Comparison of ENCODE assay signal across 11 cellular contexts in the genomic region with DNA sequence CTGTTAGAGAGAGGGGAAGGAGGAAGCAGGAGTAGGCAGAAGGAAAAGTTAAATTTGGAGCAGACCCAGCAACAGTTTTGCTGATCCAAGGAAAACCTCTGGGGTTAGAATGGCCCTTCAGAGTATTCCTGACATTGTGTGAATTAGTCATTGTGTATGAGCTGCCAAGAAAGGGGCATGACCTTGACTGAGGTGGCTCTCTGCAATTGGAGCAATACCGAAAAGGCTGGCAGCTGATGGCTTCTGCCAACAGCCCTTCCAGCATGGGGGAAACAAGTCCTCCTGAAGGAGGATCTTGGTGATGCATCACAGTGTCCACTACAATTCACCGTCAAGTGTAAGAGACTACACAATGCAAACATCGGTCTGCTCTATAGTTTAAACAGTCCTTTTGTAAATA. TPM values are rescaled to one million over a fixed set of nuclear protein-coding genes. Genes with fewer than 3 reads are reported as not detected.
DNase-seq lines count a peak whose midpoint lies in the region; ATAC-seq and TF ChIP-seq lines count a peak whose summit lies in the region.
"Had no signal": no experiment of that assay in that cellular context is flagged by ENCODE, and none has a peak within 500 bp of the region (broad histone marks: within the 10 kb centered on the region; RNA-seq: fewer than 3 reads in every experiment).

No MANE protein-coding gene starts in this region.

- no peaks in the 10 kb centered on the region for H3K27me3 ChIP-seq in lung (ENCODE audit: control insufficient read depth, insufficient read depth)

- H3K4me3 ChIP-seq in cardiac fibroblast (replicated peaks in 1 of 2; ENCODE audit: low read depth in 2 of 2, low read length in 2 of 2) (no peak overlapping the region), lung (no peak overlapping the region)

- ATAC-seq in lung (ENCODE audit: insufficient read depth, low FRiP score) (peak; percentile 73), HG03521 (IDR thresholded peaks at IDR 0.05; ENCODE audit: unreplicated experiment) (no peak)
- ATAC-seq: sciatic nerve had no signal

- TF ChIP-seq CTCF in cardiac fibroblast (IDR thresholded peaks at IDR 0.05; ENCODE audit: low read depth, low read length) (no peak), lung (IDR thresholded peaks at IDR 0.05; ENCODE audit: control extremely low read depth, extremely low read depth) (no peak)

- no peaks in the 10 kb centered on the region for H3K4me1 ChIP-seq in lung (ENCODE audit: control insufficient read depth in 2 of 2, insufficient read depth in 2 of 2, low read length in 2 of 2)

- whole genome bisulfite sequencing in lung, 2 donors = 53 to 85% methylated on average over 3 of the region's 3 CpGs

- H3K36me3 ChIP-seq in lung (ENCODE audit: control insufficient read depth in 2 of 2, insufficient read depth in 2 of 2, low read length in 2 of 2) = no peaks in the 10 kb centered on the region

- H3K27ac ChIP-seq in lung (ENCODE audit: low read depth in 1 of 2, low read length in 1 of 2) = no peak overlapping the region

- DNase-seq in DMS53 (lab: John Stamatoyannopoulos, UW) = peak; percentile 97
- DNase-seq in NCI-H146 treated with DMSO at 0.1 percent for 48 hours (lab: John Stamatoyannopoulos, UW; ENCODE audit: unreplicated experiment) = peak; percentile 11
- DNase-seq in cardiac fibroblast (ENCODE audit: low read depth in 2 of 2) = peak; percentile 77 to 86
- DNase-seq in lung (ENCODE audit: low spot score) = peak; percentile 70
- DNase-seq in NCI-H1092 treated with DMSO at 0.1 percent for 48 hours (lab: John Stamatoyannopoulos, UW) = no peak
- no peak for DNase-seq in C1 segment of cervical spinal cord (lab: John Stamatoyannopoulos, UW)
- no peak for DNase-seq in NCI-H1417 treated with DMSO at 0.1 percent for 48 hours (lab: John Stamatoyannopoulos, UW)
- DNase-seq: activated naive CD8-positive, alpha-beta T cell treated with anti-CD3 and anti-CD28 coated beads for 36 hours; NCI-H524 had no signal

- H3K9me3 ChIP-seq in lung (ENCODE audit: control insufficient read depth in 2 of 2, insufficient read depth in 1 of 2, low read length in 1 of 2) = no peaks in the 10 kb centered on the region

RNA-seq across cellular contexts. Expression of gene WASL, which starts 20.6 kb away (rescaled TPM):
- 10 to 100 TPM; 28.3 to 52.7 TPM for total RNA-seq in lung
- 10 to 100 TPM; 11.8 to 16.0 TPM for polyA plus RNA-seq in lung

Comparison
In these comparisons a context has a peak if more than half of its experiments do, and no peak if none do; other contexts are left out.
1. DNase-seq: peak in DMS53 (single experiment), NCI-H146 treated with DMSO at 0.1 percent for 48 hours (single experiment), cardiac fibroblast (2 of 2) and lung (single experiment); none in NCI-H1092 treated with DMSO at 0.1 percent for 48 hours (single experiment), C1 segment of cervical spinal cord (0 of 14) and NCI-H1417 treated with DMSO at 0.1 percent for 48 hours (single experiment).